Comparison of ENCODE assay signal across 8 cellular contexts in the genomic region with DNA sequence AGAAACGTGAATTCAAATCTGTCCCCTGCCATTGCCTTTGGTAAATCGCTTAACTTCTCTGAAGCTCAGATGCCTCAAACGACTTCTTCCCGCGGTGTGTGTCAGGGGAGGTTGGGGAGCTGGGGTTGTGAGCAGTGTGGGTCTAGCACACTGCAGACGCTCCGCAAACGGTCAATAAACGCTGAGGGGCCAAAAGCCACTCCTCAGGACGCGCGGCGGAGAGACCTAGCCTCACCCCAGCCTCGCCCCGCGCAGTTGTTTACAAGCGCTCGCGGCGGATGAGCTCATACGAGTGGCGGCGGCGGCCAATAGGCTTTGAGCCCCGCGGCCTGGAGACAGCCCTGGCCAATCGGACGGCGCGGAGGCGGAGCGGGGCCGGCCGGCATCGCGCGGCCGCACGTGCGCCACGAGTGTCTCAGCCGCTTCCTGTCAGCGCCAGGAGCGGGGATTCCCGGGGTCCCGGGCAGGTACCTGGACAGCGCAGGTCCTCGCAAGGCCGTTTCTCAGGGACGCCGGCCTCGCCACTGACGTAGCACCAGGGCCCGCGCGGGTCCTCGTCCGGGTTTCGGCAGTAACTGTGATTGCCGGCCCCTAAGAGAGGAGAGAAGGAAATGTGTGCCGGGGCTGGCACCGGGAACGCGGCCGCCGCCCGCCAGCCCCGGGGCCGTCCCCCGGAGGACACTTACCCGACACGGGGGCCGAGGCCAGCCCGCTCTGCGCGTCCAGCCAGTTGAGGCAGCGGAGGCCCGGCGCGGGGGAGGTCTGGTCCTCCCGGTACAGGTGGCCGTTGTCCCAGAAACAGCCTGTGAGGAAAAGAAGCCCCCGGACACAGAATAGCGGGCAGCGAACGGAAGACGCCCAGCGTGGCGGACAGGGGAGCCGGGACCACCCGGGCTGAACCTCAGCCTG. TPM values are rescaled to one million over a fixed set of nuclear protein-coding genes. Genes with fewer than 3 reads are reported as not detected.
DNase-seq lines count a peak whose midpoint lies in the region; TF ChIP-seq lines count a peak whose summit lies in the region.

No MANE protein-coding gene starts in this region.

- peak overlapping the region; percentile 34 for H2AFZ ChIP-seq in H9 (ENCODE audit: low read length)

- H3K4me1 ChIP-seq in H9 (ENCODE audit: insufficient read depth, low read length) (no peaks in the 10 kb centered on the region; the same call in 1 of the 2 replicates), SJCRH30 (0 out of 2 replicates have a peak, but pooled peaks cover 3% of the 10 kb centered on the region), neutrophil (ENCODE audit: control insufficient read depth in 1 of 2, insufficient read depth in 1 of 2, low read depth in 1 of 2, low read length in 1 of 2) (peaks cover 50 to 52% of the 10 kb centered on the region in 2 experiments)

- H3K4me3 ChIP-seq in MG63 (peak overlapping the region; percentile 52), SJCRH30 (peak overlapping the region; percentile 58), neutrophil (ENCODE audit: low read depth in 1 of 2, low read length in 1 of 2) (peak overlapping the region; percentile 87)

- no peak overlapping the region for H2AK5ac ChIP-seq in H9 (ENCODE audit: insufficient read length, low read length)

- H3K36me3 ChIP-seq in MG63: no peaks in the 10 kb centered on the region
- H3K36me3 ChIP-seq in SJCRH30: no peaks in the 10 kb centered on the region
- H3K36me3 ChIP-seq in neutrophil: no peaks in the 10 kb centered on the region

- no peak overlapping the region for H2BK5ac ChIP-seq in H9 (ENCODE audit: insufficient read length, low read length)

- H3T11ph ChIP-seq in H9 (ENCODE audit: low read length): no peak overlapping the region

- H4K20me1 ChIP-seq in H9 (ENCODE audit: control insufficient read depth, insufficient read depth, insufficient read length): no peaks in the 10 kb centered on the region

- peaks cover 25% of the 10 kb centered on the region for H3K27me3 Mint-ChIP-seq in H9 (ENCODE audit: low read depth)

- H3K27ac Mint-ChIP-seq in H9: peak overlapping the region in 2 of 3 experiments; percentile 48 to 65; a peak in 3 of 7 replicates

- H3K36me3 Mint-ChIP-seq in H9 (ENCODE audit: insufficient read depth in 1 of 3, low read depth in 3 of 3): no peaks in the 10 kb centered on the region; a peak in 1 of 7 replicates

- TF ChIP-seq CTCF in H9 (conservative IDR thresholded peaks at IDR 0.05) (no peak), neutrophil (IDR thresholded peaks at IDR 0.05) (no peak)

- H3K9me3 ChIP-seq in H9 (ENCODE audit: control insufficient read depth, low read depth, low read length) (no peaks in the 10 kb centered on the region), MG63 (no peaks in the 10 kb centered on the region), SJCRH30 (replicated peaks) (no peaks in the 10 kb centered on the region), neutrophil (no peaks in the 10 kb centered on the region)

- H3K23ac ChIP-seq in H9 (ENCODE audit: insufficient read length, low read depth, low read length): no peak overlapping the region

- H3K79me1 ChIP-seq in H9 (ENCODE audit: insufficient read depth, low read depth, low read length, poor library complexity, severe bottlenecking): no peaks in the 10 kb centered on the region

- peak overlapping the region; percentile 69 to 82 for H3K4me3 Mint-ChIP-seq in H9

- H3K27ac ChIP-seq in H9 (ENCODE audit: insufficient read length, low read depth, low read length): no peak overlapping the region
- peak overlapping the region; percentile 31 for H3K27ac ChIP-seq in SJCRH30
- peak overlapping the region; percentile 99 for H3K27ac ChIP-seq in neutrophil

- H2BK20ac ChIP-seq in H9 (ENCODE audit: low read depth, low read length, poor library complexity, severe bottlenecking): no peak overlapping the region

- no peaks in the 10 kb centered on the region for H3K79me2 ChIP-seq in H9 (ENCODE audit: insufficient read depth, low read length)

- H4K5ac ChIP-seq in H9 (ENCODE audit: insufficient read length, low read depth, low read length): no peak overlapping the region

- H2BK15ac ChIP-seq in H9 (ENCODE audit: low read depth, low read length): no peak overlapping the region

- H3K9ac ChIP-seq in H9 (ENCODE audit: extremely low read depth, insufficient read length, low read length): peak overlapping the region; percentile 74

- H4K8ac ChIP-seq in H9 (replicated peaks; ENCODE audit: insufficient read length, low read depth, low read length): no peak overlapping the region

- peak overlapping the region; percentile 80 for H2BK12ac ChIP-seq in H9 (ENCODE audit: insufficient read length, low read depth, low read length)

- peaks cover 11% of the 10 kb centered on the region for H3K23me2 ChIP-seq in H9 (ENCODE audit: insufficient read length, low read depth, low read length, poor library complexity, severe bottlenecking)

- peak overlapping the region; percentile 78 for H3K14ac ChIP-seq in H9 (ENCODE audit: insufficient read depth, low read length)

- H3K4me2 ChIP-seq in H9 (ENCODE audit: insufficient read depth, insufficient read length, low read length): peak overlapping the region; percentile 72

- H4K91ac ChIP-seq in H9 (ENCODE audit: insufficient read length, low read depth, low read length): no peak overlapping the region

- no peak overlapping the region for H3K56ac ChIP-seq in H9 (ENCODE audit: insufficient read length, low read depth, low read length)

- WGBS in H9 (ENCODE audit: extremely low coverage, insufficient read length, low lambda C conversion rate): no CpG with 5 or more reads among the region's 91 CpGs

- peak; percentile 76 for DNase-seq in GDM1 (lab: John Stamatoyannopoulos, UW)
- peak; percentile 95 for DNase-seq in H9
- peak; percentile 92 for DNase-seq in MG63
- DNase-seq in SJCRH30: peak; percentile 86 to 89
- DNase-seq in activated naive CD4-positive, alpha-beta T cell treated with Interleukin-2 at 50 U/mL for 16 hours: peak; percentile 93
- peak; percentile 80 for DNase-seq in foreskin melanocyte
- peak; percentile 97 for DNase-seq in superior temporal gyrus (ENCODE audit: extremely low spot score)

- H3K18ac ChIP-seq in H9 (ENCODE audit: insufficient read length, low read depth, low read length): peak overlapping the region; percentile 65

- peaks cover 2% of the 10 kb centered on the region; the same call in 1 of the 2 replicates for H3K27me3 ChIP-seq in H9 (ENCODE audit: insufficient read depth, low read length)
- no peaks in the 10 kb centered on the region for H3K27me3 ChIP-seq in MG63
- no peaks in the 10 kb centered on the region for H3K27me3 ChIP-seq in SJCRH30
- H3K27me3 ChIP-seq in neutrophil: peaks cover 37% of the 10 kb centered on the region

- no peak overlapping the region for H3K4ac ChIP-seq in H9 (ENCODE audit: low read depth, low read length)

- H3K9me3 Mint-ChIP-seq in H9: no peaks in the 10 kb centered on the region; a peak in 1 of 5 replicates

- no peak overlapping the region for H2BK120ac ChIP-seq in H9 (ENCODE audit: low read depth, low read length, poor library complexity, severe bottlenecking)

- peaks cover 19 to 26% of the 10 kb centered on the region in 2 experiments for H3K4me1 Mint-ChIP-seq in H9

RNA-seq across cellular contexts. Expression of a gene that starts 1.5 kb away (rescaled TPM):
- 0.87 and 0.92 TPM in 2 replicates for total RNA-seq in H9 (2021)
- 0.17 and 3.7 TPM in 2 replicates for total RNA-seq in MG63 (2014; rRNA removed; shearing (Covaris generic); ENCODE audit: low replicate concordance)
- 0.47 and 0.51 TPM in 2 replicates for total RNA-seq in SJCRH30 (2014; rRNA removed; shearing (Covaris generic))

RNA-seq across cellular contexts. Expression of a gene that starts 55.4 kb away (rescaled TPM):
- total RNA-seq in H9 (2021): 118 and 120 TPM in 2 replicates
- total RNA-seq in MG63 (2014; rRNA removed; shearing (Covaris generic); ENCODE audit: low replicate concordance): 9.0 and 14.6 TPM in 2 replicates
- 22.6 and 24.1 TPM in 2 replicates for total RNA-seq in SJCRH30 (2014; rRNA removed; shearing (Covaris generic))
